2 cellular contexts compared by ENCODE assay signal in genomic region chr2:89113291-89113690, GRCh38.
A peak's percentile ranks its signal among the peaks of the same experiment; 100 is the strongest.
DNase-seq lines count a peak whose midpoint lies in the region; TF ChIP-seq lines count a peak whose summit lies in the region.
"Not testable (repeated sequence)": the region's sequence is repeated elsewhere in the genome, so short reads cannot be mapped to it uniquely, and the experiment has no call there.

No MANE protein-coding gene starts in this region.

- not testable (repeated sequence) for H3K4me3 ChIP-seq in neural cell (ENCODE audit: low read length)

- H3K4me2 ChIP-seq in neural cell (ENCODE audit: low read length) = not testable (repeated sequence)

- DNase-seq in superior temporal gyrus (ENCODE audit: extremely low spot score) = peak; percentile 7

- H3K27ac ChIP-seq in neural cell (ENCODE audit: low read length) = not testable (repeated sequence)

- TF ChIP-seq CTCF in neural cell (IDR thresholded peaks at IDR 0.05; ENCODE audit: poor library complexity, severe bottlenecking) = not testable (repeated sequence)

- H3K79me2 ChIP-seq in neural cell (replicated peaks; ENCODE audit: insufficient read depth, low read length) = not testable (repeated sequence)

- H3F3A ChIP-seq in neural cell (ENCODE audit: insufficient read depth, low read length, poor library complexity, severe bottlenecking) = not testable (repeated sequence)

- peak; percentile 77 for TF ChIP-seq EP300 in neural cell (conservative IDR thresholded peaks at IDR 0.05; ENCODE audit: poor library complexity, severe bottlenecking)

- not testable (repeated sequence) for H3K27me3 ChIP-seq in neural cell (ENCODE audit: insufficient read depth, low read depth, low read length)

- H3K9me2 ChIP-seq in neural cell (ENCODE audit: insufficient read depth, low read length) = not testable (repeated sequence)

- not testable (repeated sequence) for H3K9me3 ChIP-seq in neural cell (ENCODE audit: low read length)

- not testable (repeated sequence) for H3K9ac ChIP-seq in neural cell (ENCODE audit: low read length)

- not testable (repeated sequence) for H4K20me1 ChIP-seq in neural cell (ENCODE audit: insufficient read depth)

- not testable (repeated sequence) for TF ChIP-seq RAD21 in neural cell (conservative IDR thresholded peaks at IDR 0.05)

- not testable (repeated sequence) for H2AFZ ChIP-seq in neural cell (ENCODE audit: low read depth, low read length)

- H3K36me3 ChIP-seq in neural cell (ENCODE audit: insufficient read depth, low read length) = not testable (repeated sequence)

TF ChIP-seq in neural cell, 6 proteins besides CTCF, POLR2A, EP300 and RAD21:
- TF ChIP-seq POLR2AphosphoS5 (IDR thresholded peaks at IDR 0.05) = peak; percentile 67
TF ChIP-seq in neural cell: peak in this region for 1; not testable (repeated sequence) for 5.
